Comparison of ENCODE assay signal across 8 cellular contexts in genomic region chr4:5399790-5400421, GRCh38.
A peak's percentile ranks its signal among the peaks of the same experiment; 100 is the strongest.
DNase-seq lines count a peak whose midpoint lies in the region; ATAC-seq and TF ChIP-seq lines count a peak whose summit lies in the region.

No MANE protein-coding gene starts in this region.

- H3K27me3 Mint-ChIP-seq in HFFc6 (ENCODE audit: insufficient read depth) = peaks cover 6% of the 10 kb centered on the region
- peaks cover 3% of the 10 kb centered on the region for H3K27me3 Mint-ChIP-seq in WTC11 (ENCODE audit: low read depth)
- peaks cover 0 to 8% of the 10 kb centered on the region in 2 donors for H3K27me3 Mint-ChIP-seq in effector memory CD8-positive, alpha-beta T cell

- H3K27ac Mint-ChIP-seq in HFFc6 (no peak overlapping the region), WTC11 (no peak overlapping the region)
- H3K27ac Mint-ChIP-seq in effector memory CD8-positive, alpha-beta T cell = no peak overlapping the region

- POLR2A ChIA-PET in WTC11 (lab: Charles Lee) = no interaction called here

- H3K4me1 Mint-ChIP-seq in HFFc6 (ENCODE audit: low read depth) (no peaks in the 10 kb centered on the region), WTC11 (no peaks in the 10 kb centered on the region)
- peaks cover 0 to 2% of the 10 kb centered on the region in 2 donors for H3K4me1 Mint-ChIP-seq in effector memory CD8-positive, alpha-beta T cell (ENCODE audit: low read depth in 2 of 2)

- DNase-seq in CMK (ENCODE audit: low read depth) = peak; percentile 15
- DNase-seq in HFFc6 = no peak
- peak; percentile 42 for DNase-seq in WTC11 (ENCODE audit: low spot score)
- no peak for DNase-seq in left lobe of liver (ENCODE audit: low spot score)
- no peak for DNase-seq in activated CD4-positive, alpha-beta T cell treated with anti-CD3 and anti-CD28 coated beads for 1 hour
- DNase-seq in effector memory CD8-positive, alpha-beta T cell = no peak
- no peak for DNase-seq in UCSD-AML1 (lab: John Stamatoyannopoulos, UW; ENCODE audit: unreplicated experiment)

- H3K9me3 Mint-ChIP-seq in HFFc6 (peaks cover 4% of the 10 kb centered on the region), WTC11 (peaks cover 16% of the 10 kb centered on the region)
- peaks cover 0 to 15% of the 10 kb centered on the region in 2 donors for H3K9me3 Mint-ChIP-seq in effector memory CD8-positive, alpha-beta T cell

- peak; percentile 85 for ATAC-seq in WTC11
- peak; percentile 76 for ATAC-seq in left lobe of liver
- ATAC-seq in GM19455 (IDR thresholded peaks at IDR 0.05; ENCODE audit: unreplicated experiment) = no peak
- ATAC-seq in effector memory CD8-positive, alpha-beta T cell (replicated peaks) = no peak

- no peak overlapping the region for H3K4me3 Mint-ChIP-seq in HFFc6
- no peak overlapping the region for H3K4me3 Mint-ChIP-seq in WTC11
- no peak overlapping the region for H3K4me3 Mint-ChIP-seq in effector memory CD8-positive, alpha-beta T cell

- TF ChIP-seq CTCF in HFFc6 (IDR thresholded peaks at IDR 0.05) = peak; percentile 86
- TF ChIP-seq CTCF in WTC11 (IDR thresholded peaks at IDR 0.05) = peak; percentile 81

- H3K36me3 Mint-ChIP-seq in HFFc6 (ENCODE audit: low read depth) (no peaks in the 10 kb centered on the region), WTC11 (peaks cover 3% of the 10 kb centered on the region; the same call in 1 of the 2 replicates)
- no peaks in the 10 kb centered on the region for H3K36me3 Mint-ChIP-seq in effector memory CD8-positive, alpha-beta T cell (ENCODE audit: insufficient read depth)

- CTCF ChIA-PET in WTC11 (lab: Charles Lee) = interaction anchor here (0.6 to 3.5 kb wide), 37 partner anchors 8 to 1228 kb away, joined by 3 to 32 read pairs (median 4); partner anchors contain the start of genes EVC2 and STK32B

TF ChIP-seq in WTC11, 78 proteins besides CTCF, POLR2A, EP300 and RAD21:
- TF ChIP-seq ZNF232 (CRISPR knock-in tag; IDR thresholded peaks at IDR 0.05) (no peak), TP53 (CRISPR knock-in tag; IDR thresholded peaks at IDR 0.05) (no peak), USF1 (CRISPR knock-in tag; IDR thresholded peaks at IDR 0.05) (no peak), ZNF532 (CRISPR knock-in tag; IDR thresholded peaks at IDR 0.05; ENCODE audit: borderline replicate concordance) (no peak), RELA (CRISPR knock-in tag; IDR thresholded peaks at IDR 0.05; ENCODE audit: borderline replicate concordance) (no peak), CBFB (CRISPR knock-in tag; IDR thresholded peaks at IDR 0.05; ENCODE audit: low read depth) (no peak), EMX1 (CRISPR knock-in tag; IDR thresholded peaks at IDR 0.05) (no peak), ZMAT4 (CRISPR knock-in tag; IDR thresholded peaks at IDR 0.05) (no peak)

Comparison
In these comparisons a context has a peak if more than half of its experiments do, and no peak if none do; other contexts are left out.
1. DNase-seq: peak in CMK (single experiment) and WTC11 (single experiment); none in HFFc6 (single experiment), left lobe of liver (single experiment), activated CD4-positive, alpha-beta T cell treated with anti-CD3 and anti-CD28 coated beads for 1 hour (single experiment), effector memory CD8-positive, alpha-beta T cell (0 of 3) and UCSD-AML1 (single experiment).
2. ATAC-seq: peak in WTC11 (single experiment) and left lobe of liver (single experiment); none in GM19455 (single experiment) and effector memory CD8-positive, alpha-beta T cell (single experiment).